ENCODE assay signal across 8 cellular contexts in genomic region chr14:25049559-25050493, GRCh38. TPM values are rescaled to one million over a fixed set of nuclear protein-coding genes. Genes with fewer than 3 reads are reported as not detected.
A peak's percentile ranks its signal among the peaks of the same experiment; 100 is the strongest.
DNase-seq lines count a peak whose midpoint lies in the region; ATAC-seq and TF ChIP-seq lines count a peak whose summit lies in the region.

STXBP6 (minus strand) TSS chr14:25050147; CDS start chr14:24974818, 75,329 bp downstream.

- H4K91ac ChIP-seq in trophoblast cell (ENCODE audit: low read depth, low read length) = peak within 1 kb of the TSS; percentile 13

- H2BK12ac ChIP-seq in trophoblast cell (ENCODE audit: low read length) = no peak within 1 kb of the TSS

- H3K36me3 ChIP-seq in H7 (replicated peaks; ENCODE audit: control insufficient read depth, insufficient read depth, low read length) (no peaks in the 10 kb centered on the region), ascending aorta (no peaks in the 10 kb centered on the region), trophoblast cell (ENCODE audit: control insufficient read depth in 1 of 2, insufficient read depth in 2 of 2, low read length in 2 of 2) (no peaks in the 10 kb centered on the region)

- H3K27me3 ChIP-seq in H7 (ENCODE audit: control insufficient read depth, insufficient read depth, low read length) = peaks cover 42% of the 10 kb centered on the region
- H3K27me3 ChIP-seq in ascending aorta = no peaks in the 10 kb centered on the region
- H3K27me3 ChIP-seq in right cardiac atrium (ENCODE audit: control insufficient read depth, insufficient read depth) = no peaks in the 10 kb centered on the region
- peaks cover 39% of the 10 kb centered on the region for H3K27me3 ChIP-seq in trophoblast cell (ENCODE audit: insufficient read depth, low read length)

- no peak within 1 kb of the TSS for H2BK120ac ChIP-seq in trophoblast cell (ENCODE audit: insufficient read depth, low read length, poor library complexity)

- intact Hi-C loops in ascending aorta (cut with DNase I) = loop anchor here (5.0 kb wide), 1 partner anchor 82 kb away; no protein-coding TSS in a partner anchor
- intact Hi-C loops in right cardiac atrium (cut with DNase I) = loop anchor here (5.0 to 10.0 kb wide), 7 partner anchors 62 to 315 kb away; no protein-coding TSS in a partner anchor

- H3K79me1 ChIP-seq in trophoblast cell (ENCODE audit: low read length) = no peaks in the 10 kb centered on the region

- H3K4me2 ChIP-seq in trophoblast cell (ENCODE audit: low read length) = peak within 1 kb of the TSS; percentile 100

- H4K12ac ChIP-seq in trophoblast cell (ENCODE audit: low read depth, low read length) = no peak within 1 kb of the TSS

- H2AK5ac ChIP-seq in trophoblast cell (ENCODE audit: low read length) = no peak within 1 kb of the TSS

- peak within 1 kb of the TSS; percentile 66 for H2AFZ ChIP-seq in trophoblast cell (ENCODE audit: insufficient read depth, low read length, poor library complexity)

- peak within 1 kb of the TSS; percentile 61 for H3K18ac ChIP-seq in trophoblast cell (ENCODE audit: low read length)

- no peak within 1 kb of the TSS for H2BK5ac ChIP-seq in trophoblast cell (ENCODE audit: low read depth, low read length, poor library complexity)

- H3K9me3 ChIP-seq in ascending aorta = no peaks in the 10 kb centered on the region
- H3K9me3 ChIP-seq in right cardiac atrium (ENCODE audit: control insufficient read depth, low read length) = no peaks in the 10 kb centered on the region
- peaks cover 3% of the 10 kb centered on the region for H3K9me3 ChIP-seq in trophoblast cell (ENCODE audit: insufficient read depth, low read depth, low read length)

- no peak within 1 kb of the TSS for H3K27ac ChIP-seq in ascending aorta
- peak within 1 kb of the TSS; percentile 84 for H3K27ac ChIP-seq in right cardiac atrium (ENCODE audit: low read length)
- H3K27ac ChIP-seq in trophoblast cell (ENCODE audit: low read depth, low read length) = no peak within 1 kb of the TSS

- H3K9ac ChIP-seq in trophoblast cell (ENCODE audit: low read length) = no peak within 1 kb of the TSS

- DNase-seq in DMS53 treated with DMSO at 0.1 percent for 48 hours (lab: John Stamatoyannopoulos, UW; ENCODE audit: unreplicated experiment) (peak; percentile 30), H7 (peak; percentile 88), NCI-H2227 (lab: John Stamatoyannopoulos, UW; ENCODE audit: unreplicated experiment) (peak; percentile 83), ascending aorta (ENCODE audit: low spot score in 2 of 2) (peak in 1 of 2 donors; percentile 65), right cardiac atrium (peak; percentile 76 to 92 (median 92)), trophoblast cell (peak in 1 of 2 donors; percentile 13)

- no peak for TF ChIP-seq CTCF in ascending aorta (IDR thresholded peaks at IDR 0.05)

- no peak within 1 kb of the TSS for H3K4ac ChIP-seq in trophoblast cell (ENCODE audit: low read depth, low read length)

- peak within 1 kb of the TSS; percentile 49 for H3K4me3 ChIP-seq in H7 (ENCODE audit: insufficient read depth, low read depth, low read length)
- H3K4me3 ChIP-seq in ascending aorta = peak within 1 kb of the TSS; percentile 68 to 75
- peak within 1 kb of the TSS; percentile 74 for H3K4me3 ChIP-seq in right cardiac atrium (ENCODE audit: low read length)
- H3K4me3 ChIP-seq in trophoblast cell (ENCODE audit: low read depth, low read length) = peak within 1 kb of the TSS; percentile 80

- H4K8ac ChIP-seq in trophoblast cell (ENCODE audit: low read depth, low read length) = peak within 1 kb of the TSS; percentile 53

- H3K14ac ChIP-seq in trophoblast cell (ENCODE audit: low read length) = no peak within 1 kb of the TSS

- H3K79me2 ChIP-seq in trophoblast cell (ENCODE audit: control insufficient read depth, insufficient read depth, low read length, poor library complexity) = no peaks in the 10 kb centered on the region

- H3K23ac ChIP-seq in trophoblast cell (ENCODE audit: low read length) = no peak within 1 kb of the TSS

- peak; percentile 87 to 93 for ATAC-seq in right cardiac atrium
- no peak for ATAC-seq in HG03280 (IDR thresholded peaks at IDR 0.05; ENCODE audit: unreplicated experiment)
- ATAC-seq in HG03175 (IDR thresholded peaks at IDR 0.05; ENCODE audit: unreplicated experiment) = no peak

- H3K4me1 ChIP-seq in ascending aorta (peaks cover 0 to 3% of the 10 kb centered on the region in 2 donors), right cardiac atrium (ENCODE audit: control insufficient read depth, insufficient read depth, low read length) (peaks cover 2% of the 10 kb centered on the region), trophoblast cell (ENCODE audit: control insufficient read depth in 1 of 2, insufficient read depth in 2 of 2, low read length in 2 of 2) (peaks cover 5 to 8% of the 10 kb centered on the region in 2 experiments)

- under 1% methylated on average over 96 of the region's 96 CpGs for WGBS in right cardiac atrium
- WGBS in trophoblast cell (ENCODE audit: extremely low coverage, insufficient coverage, insufficient read length) = no CpG with 5 or more reads among the region's 96 CpGs

RNA-seq across cellular contexts. Expression of gene STXBP6, which starts in this region (rescaled TPM):
- total RNA-seq in H7 (2014; rRNA removed; shearing (Covaris generic)) = 1.0 and 1.2 TPM in 2 replicates
- total RNA-seq in ascending aorta = 0.21 TPM
- 10 to 100 TPM; 18.8 to 31.7 (median 30.7) TPM for total RNA-seq in right cardiac atrium
- polyA plus RNA-seq in right cardiac atrium = 26.5 TPM
- polyA plus RNA-seq in trophoblast cell (2013) = 1.5 and 1.8 TPM in 2 replicates

Comparison
In these comparisons a context has a peak if more than half of its experiments do, and no peak if none do; other contexts are left out.
1. ATAC-seq: peak in right cardiac atrium (2 of 2); none in HG03280 (single experiment) and HG03175 (single experiment).
2. Peak in every context shown above with its lines, with median percentiles within 50 percentile points of each other: H3K4me3 ChIP-seq.